1 cellular context compared by ENCODE assay signal in the genomic region with DNA sequence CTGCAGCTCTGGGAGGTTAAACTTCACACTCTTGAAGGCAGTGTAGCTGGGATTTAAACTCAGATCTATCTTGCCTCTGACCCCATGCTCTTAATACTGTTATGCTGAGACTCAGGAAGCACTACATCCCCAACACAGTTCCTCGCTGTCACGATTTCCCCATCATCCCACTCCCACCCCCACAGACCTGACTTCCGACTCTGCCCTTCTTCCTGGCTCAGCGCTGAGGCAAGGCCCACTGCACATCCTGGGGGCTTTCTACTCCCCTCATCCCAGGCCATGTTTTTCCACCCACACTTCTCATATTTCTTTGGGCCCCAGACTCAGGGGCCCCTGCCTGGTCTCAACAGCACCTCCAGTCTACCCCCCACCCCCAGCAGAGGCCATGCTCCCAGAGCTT.
TF ChIP-seq lines count a peak whose summit lies in the region.

No MANE protein-coding gene starts in this region.

TF ChIP-seq in K562, 482 proteins besides CTCF, POLR2A, EP300 and RAD21:
- TF ChIP-seq HMGXB4 (CRISPR knock-in tag; IDR thresholded peaks at IDR 0.05) = no peak
- no peak for TF ChIP-seq CXXC5 (CRISPR knock-in tag; IDR thresholded peaks at IDR 0.05)
- no peak for TF ChIP-seq ERF (CRISPR knock-in tag; IDR thresholded peaks at IDR 0.05)
- TF ChIP-seq SIX5 (IDR thresholded peaks at IDR 0.05; ENCODE audit: borderline replicate concordance in 1 of 2, insufficient read depth in 1 of 2, low read depth in 1 of 2, low read length in 2 of 2) = no peak
- TF ChIP-seq ZKSCAN1 (IDR thresholded peaks at IDR 0.05; ENCODE audit: low read depth, low read length) = no peak
- TF ChIP-seq ZNF224 (CRISPR knock-in tag; IDR thresholded peaks at IDR 0.05) = no peak
- no peak for TF ChIP-seq RAD51 (IDR thresholded peaks at IDR 0.05; ENCODE audit: borderline replicate concordance, low read depth)
- TF ChIP-seq BACH1 (tag; IDR thresholded peaks at IDR 0.05) = no peak
